Comparison of ENCODE assay signal across 8 cellular contexts in genomic region chr19:33143897-33144405, GRCh38. TPM values are rescaled to one million over a fixed set of nuclear protein-coding genes. Genes with fewer than 3 reads are reported as not detected.
DNase-seq lines count a peak whose midpoint lies in the region; TF ChIP-seq lines count a peak whose summit lies in the region.

No MANE protein-coding gene starts in this region.

- H3K27me3 ChIP-seq in subcutaneous abdominal adipose tissue (ENCODE audit: control insufficient read depth in 5 of 5, insufficient read depth in 4 of 5, low read length in 5 of 5), result peaks cover 0 to 9% (median 5%) of the 10 kb centered on the region in 5 donors

- H3K36me3 ChIP-seq in subcutaneous abdominal adipose tissue (ENCODE audit: control insufficient read depth in 5 of 5, insufficient read depth in 5 of 5, low read length in 5 of 5), result no peaks in the 10 kb centered on the region

- peaks cover 19% of the 10 kb centered on the region for H3K27me3 Mint-ChIP-seq in nephron progenitor cell (ENCODE audit: low read depth, poor library complexity)

- H3K36me3 Mint-ChIP-seq in nephron progenitor cell (ENCODE audit: low read depth), result no peaks in the 10 kb centered on the region

- H3K9ac ChIP-seq in subcutaneous abdominal adipose tissue (ENCODE audit: low read length in 5 of 5), result peak overlapping the region in 1 of 5 donors; percentile 30

- DNase-seq in SHP77 (lab: John Stamatoyannopoulos, UW), result peak; percentile 29 to 39
- no peak for DNase-seq in SHP77 treated with DMSO at 0.1 percent for 48 hours (lab: John Stamatoyannopoulos, UW)
- DNase-seq in HT1080 (ENCODE audit: low read depth), result peak; percentile 58
- peak; percentile 81 for DNase-seq in OCI-M1 (lab: John Stamatoyannopoulos, UW)
- peak; percentile 67 for DNase-seq in activated T-cell treated with anti-CD3 and anti-CD28 coated beads, Interleukin-2, amount 50 U/mL, for 1 hour
- DNase-seq in fibroblast of gingiva (ENCODE audit: low read depth), result peak; percentile 34
- DNase-seq in nephron progenitor cell, result peak; percentile 71

- H3K9me3 ChIP-seq in subcutaneous abdominal adipose tissue (ENCODE audit: control insufficient read depth in 5 of 5, low read length in 5 of 5), result no peaks in the 10 kb centered on the region

- no peaks in the 10 kb centered on the region for H3K9me3 Mint-ChIP-seq in nephron progenitor cell

- H3K27ac Mint-ChIP-seq in nephron progenitor cell, result no peak overlapping the region

- peaks cover 18% of the 10 kb centered on the region for H3K4me1 Mint-ChIP-seq in nephron progenitor cell

- peak overlapping the region in 3 of 5 donors; percentile 31 to 40 (median 33) for H3K4me3 ChIP-seq in subcutaneous abdominal adipose tissue (ENCODE audit: low read depth in 1 of 5, low read length in 5 of 5)

- TF ChIP-seq CTCF in nephron progenitor cell (IDR thresholded peaks at IDR 0.05), result peak; percentile 89

- peaks cover 0 to 6% (median 0%) of the 10 kb centered on the region in 5 donors for H3K4me1 ChIP-seq in subcutaneous abdominal adipose tissue (ENCODE audit: control insufficient read depth in 5 of 5, insufficient read depth in 5 of 5, low read length in 5 of 5)

- H3K27ac ChIP-seq in subcutaneous abdominal adipose tissue (ENCODE audit: low read depth, low read length), result no peak overlapping the region

- no peak overlapping the region for H3K4me3 Mint-ChIP-seq in nephron progenitor cell

RNA-seq across cellular contexts. Expression of gene WDR88, which starts 12.0 kb away (rescaled TPM):
- total RNA-seq in HT1080 (2014; rRNA removed; shearing (Covaris generic)), result not detected in 2 replicates
- not detected in 2 replicates for polyA plus RNA-seq in HT1080 (2015; cell fraction: cytosol; rRNA removed)
- polyA plus RNA-seq in HT1080 (2015; cell fraction: nucleus; rRNA removed), result not detected in 2 replicates

RNA-seq across cellular contexts. Expression of gene LRP3, which starts 50.2 kb away (rescaled TPM):
- 20.1 and 25.4 TPM in 2 replicates for total RNA-seq in HT1080 (2014; rRNA removed; shearing (Covaris generic))
- 3.7 and 5.1 TPM in 2 replicates for polyA plus RNA-seq in HT1080 (2015; cell fraction: cytosol; rRNA removed)
- 1.5 and 2.4 TPM in 2 replicates for polyA plus RNA-seq in HT1080 (2015; cell fraction: nucleus; rRNA removed)
